Comparison of ENCODE assay signal across 22 cellular contexts in genomic region chr12:68013181-68013580, GRCh38. TPM values are rescaled to one million over a fixed set of nuclear protein-coding genes. Genes with fewer than 3 reads are reported as not detected.
DNase-seq lines count a peak whose midpoint lies in the region; ATAC-seq, FAIRE-seq and TF ChIP-seq lines count a peak whose summit lies in the region.
"Had no signal": no experiment of that assay in that cellular context is flagged by ENCODE, and none has a peak within 500 bp of the region (broad histone marks: within the 10 kb centered on the region; RNA-seq: fewer than 3 reads in every experiment).

No MANE protein-coding gene starts in this region.

- peak overlapping the region; percentile 31 for H3K23ac ChIP-seq in trophoblast cell (ENCODE audit: low read length)

- no peaks in the 10 kb centered on the region for H3K79me2 ChIP-seq in trophoblast cell (ENCODE audit: control insufficient read depth, insufficient read depth, low read length, poor library complexity)

- DNase-seq in GM19239 (ENCODE audit: insufficient read length, low spot score) (no peak), NB4 (ENCODE audit: low read depth) (peak; percentile 44), trophoblast cell (no peak)
- DNase-seq in stimulated activated CD4-positive, alpha-beta T cell treated with anti-CD3 and anti-CD28 coated beads, Interleukin-4, amount 100 ng/mL, for 24 hours = no peak
- DNase-seq: CD8-positive, alpha-beta memory T cell; DMS 273 treated with DMSO at 0.1 percent for 48 hours; DMS79 treated with DMSO at 0.1 percent for 48 hours; H9; IMR-90; NCI-H2029; NCI-H226; NCI-H510A; SHP77; T-cell had no signal

- H3K4ac ChIP-seq in trophoblast cell (ENCODE audit: low read depth, low read length) = no peak overlapping the region

- no peak for TF ChIP-seq POLR2A in NB4 (IDR thresholded peaks at IDR 0.05; ENCODE audit: extremely low read depth, insufficient read length)

- H3K4me2 ChIP-seq in BLaER1 (peak overlapping the region; percentile 93), trophoblast cell (ENCODE audit: low read length) (no peak overlapping the region)
- H3K4me2 ChIP-seq: GM23338 had no signal

- H3K36me3 ChIP-seq in BLaER1 (no peaks in the 10 kb centered on the region), trophoblast cell (ENCODE audit: control insufficient read depth in 1 of 2, insufficient read depth in 2 of 2, low read length in 2 of 2) (no peaks in the 10 kb centered on the region)

- H2AK5ac ChIP-seq in trophoblast cell (ENCODE audit: low read length) = no peak overlapping the region

- no peak for TF ChIP-seq CTCF in NB4 (IDR thresholded peaks at IDR 0.05; ENCODE audit: low read depth, low read length)

- H4K91ac ChIP-seq in trophoblast cell (ENCODE audit: low read depth, low read length) = no peak overlapping the region

- H3K14ac ChIP-seq in trophoblast cell (ENCODE audit: low read length) = no peak overlapping the region

- H3K9ac ChIP-seq in BLaER1 (peak overlapping the region; percentile 29; the same call in 1 of the 2 replicates), trophoblast cell (ENCODE audit: low read length) (no peak overlapping the region)

- H4K20me1 ChIP-seq in BLaER1 = no peaks in the 10 kb centered on the region

- H2BK120ac ChIP-seq in trophoblast cell (ENCODE audit: insufficient read depth, low read length, poor library complexity) = no peak overlapping the region

- peaks cover 24% of the 10 kb centered on the region for H3K9me3 ChIP-seq in BLaER1
- no peaks in the 10 kb centered on the region for H3K9me3 ChIP-seq in trophoblast cell (ENCODE audit: insufficient read depth, low read depth, low read length)

- no CpG with 5 or more reads among the region's 1 CpG for WGBS in trophoblast cell (ENCODE audit: extremely low coverage, insufficient coverage, insufficient read length)

- no peak overlapping the region for H2BK5ac ChIP-seq in trophoblast cell (ENCODE audit: low read depth, low read length, poor library complexity)

- H4K12ac ChIP-seq in trophoblast cell (ENCODE audit: low read depth, low read length) = no peak overlapping the region

- H3K27ac ChIP-seq in BLaER1 (peak overlapping the region; percentile 90), trophoblast cell (ENCODE audit: low read depth, low read length) (no peak overlapping the region)
- H3K27ac ChIP-seq: C4-2B, RWPE1 had no signal

- H2BK12ac ChIP-seq in trophoblast cell (ENCODE audit: low read length) = no peak overlapping the region

- no peak overlapping the region for H2AFZ ChIP-seq in trophoblast cell (ENCODE audit: insufficient read depth, low read length, poor library complexity)

- peak overlapping the region; percentile 34; the same call in 1 of the 2 replicates for H3K4me3 ChIP-seq in BLaER1
- H3K4me3 ChIP-seq in NB4 (ENCODE audit: low read depth, low read length) = no peak overlapping the region
- no peak overlapping the region for H3K4me3 ChIP-seq in trophoblast cell (ENCODE audit: low read depth, low read length)
- H3K4me3 ChIP-seq: GM23338 had no signal

- H3K27me3 ChIP-seq in BLaER1 (no peaks in the 10 kb centered on the region), trophoblast cell (ENCODE audit: insufficient read depth, low read length) (no peaks in the 10 kb centered on the region)

- H3K79me1 ChIP-seq in trophoblast cell (ENCODE audit: low read length) = no peaks in the 10 kb centered on the region

- H3K4me1 ChIP-seq in BLaER1 (peaks cover 71% of the 10 kb centered on the region), trophoblast cell (ENCODE audit: control insufficient read depth in 1 of 2, insufficient read depth in 2 of 2, low read length in 2 of 2) (peaks cover 0 to 2% of the 10 kb centered on the region in 2 experiments)

- no peak overlapping the region for H3K18ac ChIP-seq in trophoblast cell (ENCODE audit: low read length)

- no peak for ATAC-seq in GM19397 (IDR thresholded peaks at IDR 0.05; ENCODE audit: unreplicated experiment)
- ATAC-seq in GM21717 (IDR thresholded peaks at IDR 0.05; ENCODE audit: unreplicated experiment) = no peak
- ATAC-seq: GM23338, Panc1, T-cell had no signal

- FAIRE-seq in GM19239 (lab: Jason Lieb, UNC) = peak; percentile 52

- H4K8ac ChIP-seq in trophoblast cell (ENCODE audit: low read depth, low read length) = no peak overlapping the region

RNA-seq across cellular contexts. Expression of gene IFNG-AS1, which starts 23.9 kb away (rescaled TPM):
- polyA plus RNA-seq in trophoblast cell (2013) = not detected in 2 replicates
- polyA plus RNA-seq: AG04450, GM23338, IMR-90 had no signal
